Comparison of ENCODE assay signal across 26 cellular contexts in genomic region chr9:12906646-12907045, GRCh38.
"Had no signal": no experiment of that assay in that cellular context is flagged by ENCODE, and none has a peak within 500 bp of the region (broad histone marks: within the 10 kb centered on the region; RNA-seq: fewer than 3 reads in every experiment).

No MANE protein-coding gene starts in this region.

- H3K4me2 ChIP-seq: smooth muscle cell had no signal

- H3K9me3 ChIP-seq: colonic mucosa, esophagus muscularis mucosa, gastroesophageal sphincter, heart left ventricle, prostate gland, right atrium auricular region, thoracic aorta, tibial nerve, upper lobe of left lung had no signal

- H3K36me3 ChIP-seq: colonic mucosa, esophagus muscularis mucosa, gastroesophageal sphincter, heart left ventricle, left lung, prostate gland, right atrium auricular region, thoracic aorta, tibial nerve, upper lobe of left lung had no signal

- ATAC-seq: foreskin keratinocyte; gastroesophageal sphincter; heart left ventricle; left cardiac atrium; left lung; naive thymus-derived CD8-positive, alpha-beta T cell; sciatic nerve; stimulated activated naive CD8-positive, alpha-beta T cell treated with anti-CD3 and anti-CD28 coated beads, Interleukin-15, amount 100 ng/mL, for 72 hours had no signal

- DNase-seq: colonic mucosa; effector memory CD4-positive, alpha-beta T cell; foreskin keratinocyte; heart left ventricle; hippocampal formation; left cardiac atrium; left lung; mesendoderm; naive thymus-derived CD8-positive, alpha-beta T cell; nephron progenitor cell; nucleus accumbens; stimulated activated CD4-positive, alpha-beta T cell treated with anti-CD3 and anti-CD28 coated beads, Interleukin-12 subunit alpha, Interleukin-12 subunit beta, amount 100 ng/mL, for 4 hours; stimulated activated CD4-positive, alpha-beta T cell treated with anti-CD3 and anti-CD28 coated beads, Interleukin-1b, Interleukin-23, amount 100 ng/mL, for 48 hours; stimulated activated CD4-positive, alpha-beta T cell treated with anti-CD3 and anti-CD28 coated beads, Interleukin-4, amount 100 ng/mL, for 1 hour; stimulated activated CD8-positive, alpha-beta memory T cell treated with anti-CD3 and anti-CD28 coated beads, Interleukin-4, amount 100 ng/mL, for 48 hours; stimulated activated naive CD4-positive, alpha-beta T cell; stimulated activated naive CD8-positive, alpha-beta T cell treated with anti-CD3 and anti-CD28 coated beads, Interleukin-15, amount 100 ng/mL, for 72 hours; upper lobe of left lung had no signal

- H3K4me1 ChIP-seq: colonic mucosa, esophagus muscularis mucosa, foreskin keratinocyte, gastroesophageal sphincter, heart left ventricle, left lung, prostate gland, right atrium auricular region, tibial nerve, upper lobe of left lung had no signal

- H3K4me3 ChIP-seq: colonic mucosa, esophagus muscularis mucosa, gastroesophageal sphincter, heart left ventricle, left lung, prostate gland, right atrium auricular region, smooth muscle cell, thoracic aorta, tibial nerve, upper lobe of left lung had no signal

- H3K27me3 ChIP-seq: colonic mucosa, esophagus muscularis mucosa, foreskin keratinocyte, gastroesophageal sphincter, heart left ventricle, left lung, right atrium auricular region, tibial nerve, upper lobe of left lung had no signal

- H3K27ac ChIP-seq: colonic mucosa, esophagus muscularis mucosa, foreskin keratinocyte, gastroesophageal sphincter, heart left ventricle, left lung, prostate gland, right atrium auricular region, thoracic aorta, tibial nerve, upper lobe of left lung had no signal
